Comparison of ENCODE assay signal across 6 cellular contexts in genomic region chr2:131529864-131530445, GRCh38. TPM values are rescaled to one million over a fixed set of nuclear protein-coding genes. Genes with fewer than 3 reads are reported as not detected.
"Had no signal": no experiment of that assay in that cellular context is flagged by ENCODE, and none has a peak within 500 bp of the region (broad histone marks: within the 10 kb centered on the region; RNA-seq: fewer than 3 reads in every experiment).

No MANE protein-coding gene starts in this region.

RNA-seq across cellular contexts. Expression of gene TUBA3D, which starts 54.0 kb away (rescaled TPM):
- total RNA-seq: activated T-cell treated with anti-CD3 and anti-CD28 coated beads, Interleukin-2, amount 50 U/mL, for 72 hours; ascending aorta; epithelial cell of proximal tubule; gastroesophageal sphincter; T-helper 2 cell treated with Interferon-gamma antibody and Interleukin-4, amounts not matched to agents 100 ng/mL and 5 ng/mL, for 36 hours had no signal
- polyA plus RNA-seq: keratinocyte had no signal
